23 cellular contexts compared by ENCODE assay signal in the genomic region with DNA sequence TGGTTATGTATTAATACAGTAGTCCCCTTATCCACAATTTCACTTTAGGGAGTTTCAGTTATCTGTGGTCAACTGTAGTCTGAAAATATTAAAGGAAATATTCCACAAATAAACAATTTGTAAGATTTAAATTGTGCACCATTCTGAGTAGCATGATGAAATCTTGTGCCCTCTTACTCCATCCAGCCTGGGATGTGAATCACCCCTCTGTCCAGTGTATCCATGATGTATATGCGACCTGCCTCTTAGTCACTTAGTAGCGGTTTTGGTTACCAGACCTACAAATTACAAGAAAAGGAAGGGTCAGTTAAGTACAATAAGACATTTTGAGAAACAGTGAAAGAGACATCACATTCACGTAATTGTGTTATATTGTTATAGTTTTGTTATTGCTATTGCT. TPM values are rescaled to one million over a fixed set of nuclear protein-coding genes. Genes with fewer than 3 reads are reported as not detected.
DNase-seq lines count a peak whose midpoint lies in the region; ATAC-seq and TF ChIP-seq lines count a peak whose summit lies in the region.
"Had no signal": no experiment of that assay in that cellular context is flagged by ENCODE, and none has a peak within 500 bp of the region (broad histone marks: within the 10 kb centered on the region; RNA-seq: fewer than 3 reads in every experiment).

No MANE protein-coding gene starts in this region.

- H3K4me1 Mint-ChIP-seq in T-cell = no peaks in the 10 kb centered on the region
- H3K4me1 Mint-ChIP-seq: CD4-positive, alpha-beta memory T cell; neural crest cell had no signal

- H3K9me3 ChIP-seq in PC-9 (ENCODE audit: insufficient read depth, low read depth) (no peaks in the 10 kb centered on the region), fibroblast of lung (ENCODE audit: control insufficient read depth, insufficient read depth, low read depth, low read length) (no peaks in the 10 kb centered on the region)
- H3K9me3 ChIP-seq: vagina had no signal

- intact Hi-C loops in PC-9 (cut with micrococcal nuclease; ENCODE audit: unreplicated experiment) = no loop called here

- H3K27ac ChIP-seq in PC-9 = 0 out of 2 replicates have a peak overlapping the region, but pooled peaks have one; percentile 18
- H3K27ac ChIP-seq in fibroblast of lung (ENCODE audit: insufficient read depth, low read length) = no peak overlapping the region
- H3K27ac ChIP-seq: cardiac muscle cell, vagina had no signal

- no peaks in the 10 kb centered on the region for H3K79me2 ChIP-seq in PC-9 (ENCODE audit: low read depth)
- H3K79me2 ChIP-seq in fibroblast of lung (ENCODE audit: control insufficient read depth, insufficient read depth, low read length) = no peaks in the 10 kb centered on the region

- H3K27me3 ChIP-seq in PC-9 (ENCODE audit: insufficient read depth, low read depth) (no peaks in the 10 kb centered on the region), fibroblast of lung (ENCODE audit: control insufficient read depth, insufficient read depth, low read length) (no peaks in the 10 kb centered on the region)
- H3K27me3 ChIP-seq: cardiac muscle cell, vagina had no signal

- BruUV-seq in PC-9 (replicated peaks; lab: Mats Ljungman, UMichigan) = no TSS peak

- POLR2A ChIA-PET in PC-9 (lab: Charles Lee; ENCODE audit: unreplicated experiment) (no interaction called here), T-cell (lab: Charles Lee) (no interaction called here)

- CTCF ChIA-PET in PC-9 (lab: Charles Lee) = no interaction called here
- CTCF ChIA-PET in T-cell (lab: Charles Lee) = no interaction called here

- H2AFZ ChIP-seq in PC-9 (peak overlapping the region; percentile 61), fibroblast of lung (ENCODE audit: low read length) (no peak overlapping the region)

- H3K9me2 ChIP-seq in PC-9 (ENCODE audit: insufficient read depth) = no peaks in the 10 kb centered on the region

- H3K4me1 ChIP-seq in PC-9 (replicated peaks; ENCODE audit: insufficient read depth) = peaks cover 2% of the 10 kb centered on the region; the same call in 1 of the 2 replicates
- no peaks in the 10 kb centered on the region for H3K4me1 ChIP-seq in fibroblast of lung (ENCODE audit: control insufficient read depth, extremely low read depth, insufficient read depth, low read length)
- H3K4me1 ChIP-seq: vagina had no signal

- H3K4me3 ChIP-seq in PC-9 (no peak overlapping the region), fibroblast of lung (replicated peaks in 1 of 4; ENCODE audit: control extremely low read depth in 1 of 4, insufficient read depth in 1 of 4, low read depth in 3 of 4, low read length in 4 of 4) (no peak overlapping the region)
- H3K4me3 ChIP-seq: cardiac muscle cell, vagina had no signal

- H3K36me3 ChIP-seq in PC-9 (ENCODE audit: low read depth) (no peaks in the 10 kb centered on the region), fibroblast of lung (ENCODE audit: control insufficient read depth, insufficient read depth, low read length) (no peaks in the 10 kb centered on the region)
- H3K36me3 ChIP-seq: cardiac muscle cell, vagina had no signal

- ATAC-seq in GM19467 (IDR thresholded peaks at IDR 0.05; ENCODE audit: unreplicated experiment) (no peak), HG03095 (IDR thresholded peaks at IDR 0.05; ENCODE audit: unreplicated experiment) (no peak), T-cell (replicated peaks in 1 of 4) (no peak)
- ATAC-seq: activated CD8-positive, alpha-beta T cell treated with anti-CD3 and anti-CD28 coated beads for 36 hours had no signal

- no peak overlapping the region for H3K27ac Mint-ChIP-seq in T-cell
- H3K27ac Mint-ChIP-seq: activated CD8-positive, alpha-beta T cell treated with anti-CD3 and anti-CD28 coated beads for 36 hours; CD4-positive, alpha-beta memory T cell had no signal

- TF ChIP-seq CTCF in PC-9 (conservative IDR thresholded peaks at IDR 0.05) = no peak
- TF ChIP-seq CTCF in fibroblast of lung (conservative IDR thresholded peaks at IDR 0.05 in 1 of 2, IDR thresholded peaks at IDR 0.05 in 1 of 2; ENCODE audit: low read depth in 1 of 2, low read length in 2 of 2) = no peak

- H4K20me1 ChIP-seq in PC-9 (ENCODE audit: insufficient read depth) (no peaks in the 10 kb centered on the region), fibroblast of lung (ENCODE audit: control insufficient read depth, extremely low read depth, insufficient read depth, low read length) (no peaks in the 10 kb centered on the region)

- H3K9ac ChIP-seq in fibroblast of lung (ENCODE audit: insufficient read depth, low read length) = no peak overlapping the region

- H3F3A ChIP-seq in PC-9 (ENCODE audit: insufficient read depth, low read depth) = no peaks in the 10 kb centered on the region

- H3K4me3 Mint-ChIP-seq in T-cell = no peak overlapping the region
- H3K4me3 Mint-ChIP-seq: activated CD8-positive, alpha-beta T cell treated with anti-CD3 and anti-CD28 coated beads for 36 hours; CD4-positive, alpha-beta memory T cell; neural crest cell had no signal

- no peaks in the 10 kb centered on the region for H3K27me3 Mint-ChIP-seq in T-cell
- H3K27me3 Mint-ChIP-seq: activated CD8-positive, alpha-beta T cell treated with anti-CD3 and anti-CD28 coated beads for 36 hours; CD4-positive, alpha-beta memory T cell had no signal

- H3K36me3 Mint-ChIP-seq in T-cell = no peaks in the 10 kb centered on the region
- H3K36me3 Mint-ChIP-seq: CD4-positive, alpha-beta memory T cell had no signal

- H3K9me3 Mint-ChIP-seq in T-cell = peaks cover 7 to 11% (median 7%) of the 10 kb centered on the region in 3 donors

- H3K4me2 ChIP-seq in PC-9 (no peak overlapping the region), fibroblast of lung (ENCODE audit: extremely low read depth, insufficient read depth, low read length) (no peak overlapping the region)

- peak; percentile 80 for DNase-seq in HT1080 (ENCODE audit: low read depth)
- DNase-seq in PC-9 = no peak
- DNase-seq in fibroblast of lung (ENCODE audit: low read depth in 2 of 2) = peak; percentile 0 to 51
- peak; percentile 8 for DNase-seq in stromal cell of bone marrow (ENCODE audit: low read depth)
- DNase-seq in T-cell = no peak
- DNase-seq: activated CD4-positive, CD25-positive, alpha-beta regulatory T cell; activated CD8-positive, alpha-beta T cell treated with anti-CD3 and anti-CD28 coated beads for 36 hours; activated T-cell treated with anti-CD3 and anti-CD28 coated beads for 4 hours; amniotic stem cell; CD4-positive, alpha-beta memory T cell; GDM1; hippocampal formation; NCI-H1436; NCI-H2171; NCI-H524 treated with DMSO at 0.1 percent for 48 hours; T1000 had no signal

RNA-seq across cellular contexts. Expression of gene MDGA2, which starts 39.9 kb away (rescaled TPM):
- total RNA-seq in HT1080 (2014; rRNA removed; shearing (Covaris generic)) = 3.1 and 4.2 TPM in 2 replicates
- 0.37 and 1.1 TPM in 2 replicates for polyA plus RNA-seq in HT1080 (2015; cell fraction: cytosol; rRNA removed)
- polyA plus RNA-seq in HT1080 (2015; cell fraction: nucleus; rRNA removed) = 1.3 and 2.6 TPM in 2 replicates
- total RNA-seq in PC-9 (2021) = not detected in 2 replicates
- total RNA-seq in fibroblast of lung = not detected in 2 replicates
- polyA plus RNA-seq in fibroblast of lung = not detected in 2 replicates
- polyA plus RNA-seq in fibroblast of lung (2012) = not detected in 2 replicates
- not detected in 2 replicates for polyA minus RNA-seq in fibroblast of lung (ENCODE audit: low replicate concordance)
- total RNA-seq in T-cell = not detected
- total RNA-seq: activated CD8-positive, alpha-beta T cell treated with anti-CD3 and anti-CD28 coated beads for 36 hours; CD4-positive, alpha-beta memory T cell; dermis microvascular lymphatic vessel endothelial cell; endothelial cell of umbilical vein; vagina had no signal
- polyA plus RNA-seq: CD4-positive, alpha-beta memory T cell; endothelial cell of umbilical vein had no signal

Comparison
In these comparisons a context has a peak if more than half of its experiments do, and no peak if none do; other contexts are left out.
1. DNase-seq: peak in HT1080 (single experiment), fibroblast of lung (2 of 2) and stromal cell of bone marrow (single experiment); none in PC-9 (0 of 2) and T-cell (0 of 34).